17 cellular contexts compared by ENCODE assay signal in genomic region chr3:122966045-122966444, GRCh38.
DNase-seq lines count a peak whose midpoint lies in the region; ATAC-seq and TF ChIP-seq lines count a peak whose summit lies in the region.
"Had no signal": no experiment of that assay in that cellular context is flagged by ENCODE, and none has a peak within 500 bp of the region (broad histone marks: within the 10 kb centered on the region; RNA-seq: fewer than 3 reads in every experiment).

No MANE protein-coding gene starts in this region.

- no peak overlapping the region for H3K4me2 ChIP-seq in OCI-LY3 (ENCODE audit: low read length)

- no peaks in the 10 kb centered on the region for H3K36me3 ChIP-seq in OCI-LY3 (replicated peaks; ENCODE audit: low read depth, low read length)

- H3K27ac Mint-ChIP-seq in activated CD8-positive, alpha-beta memory T cell treated with anti-CD3 and anti-CD28 coated beads, Interleukin-2, amount 10 ng/mL, durations not matched to agents 7 days and 5 days: no peak overlapping the region
- H3K27ac Mint-ChIP-seq: CD4-positive, alpha-beta memory T cell had no signal

- H3K27me3 ChIP-seq in OCI-LY3 (ENCODE audit: low read depth, low read length): peaks cover 9% of the 10 kb centered on the region; the same call in 1 of the 2 replicates
- H3K27me3 ChIP-seq in right cardiac atrium (ENCODE audit: control insufficient read depth, insufficient read depth): no peaks in the 10 kb centered on the region

- H4K20me1 ChIP-seq in OCI-LY3 (ENCODE audit: insufficient read depth, low read length): no peaks in the 10 kb centered on the region

- H3K4me1 ChIP-seq in OCI-LY3 (ENCODE audit: low read length): peaks cover 24% of the 10 kb centered on the region
- peaks cover 16% of the 10 kb centered on the region for H3K4me1 ChIP-seq in right cardiac atrium (ENCODE audit: control insufficient read depth, insufficient read depth, low read length)

- no peaks in the 10 kb centered on the region for H3K9me3 Mint-ChIP-seq in activated CD8-positive, alpha-beta memory T cell treated with anti-CD3 and anti-CD28 coated beads, Interleukin-2, amount 10 ng/mL, durations not matched to agents 7 days and 5 days (ENCODE audit: low read depth)
- H3K9me3 Mint-ChIP-seq: CD4-positive, alpha-beta memory T cell had no signal

- no peak for TF ChIP-seq CTCF in OCI-LY3 (IDR thresholded peaks at IDR 0.05; ENCODE audit: low read depth, low read length)

- no peaks in the 10 kb centered on the region for H3K79me2 ChIP-seq in OCI-LY3 (ENCODE audit: low read length)

- H3K27ac ChIP-seq in OCI-LY3 (ENCODE audit: low read length): no peak overlapping the region
- H3K27ac ChIP-seq in right cardiac atrium (ENCODE audit: low read length): no peak overlapping the region
- H3K27ac ChIP-seq: C4-2B, GM23248, HL-60 had no signal

- ATAC-seq in activated CD8-positive, alpha-beta memory T cell treated with anti-CD3 and anti-CD28 coated beads, Interleukin-2, amount 10 ng/mL, durations not matched to agents 7 days and 5 days: peak; percentile 33
- no peak for ATAC-seq in right cardiac atrium
- ATAC-seq in GM19328 (IDR thresholded peaks at IDR 0.05; ENCODE audit: unreplicated experiment): no peak
- ATAC-seq: HCT116, K562 had no signal

- peak overlapping the region; percentile 40; the same call in 1 of the 2 replicates for H2AFZ ChIP-seq in OCI-LY3 (ENCODE audit: low read depth, low read length)
- H2AFZ ChIP-seq: GM23248 had no signal

- H3K4me3 Mint-ChIP-seq in activated CD8-positive, alpha-beta memory T cell treated with anti-CD3 and anti-CD28 coated beads, Interleukin-2, amount 10 ng/mL, durations not matched to agents 7 days and 5 days: no peak overlapping the region
- H3K4me3 Mint-ChIP-seq: CD4-positive, alpha-beta memory T cell had no signal

- intact Hi-C loops in right cardiac atrium (cut with DNase I): no loop called here

- CTCF ChIA-PET in activated CD8-positive, alpha-beta memory T cell treated with anti-CD3 and anti-CD28 coated beads, Interleukin-2, amount 10 ng/mL, durations not matched to agents 7 days and 5 days (lab: Charles Lee): no interaction called here

- no peak for DNase-seq in activated CD8-positive, alpha-beta memory T cell treated with anti-CD3 and anti-CD28 coated beads, Interleukin-2, amount 10 ng/mL, durations not matched to agents 7 days and 5 days
- DNase-seq in activated CD8-positive, alpha-beta memory T cell treated with anti-CD3 and anti-CD28 coated beads, Interleukin-2, amount 50 U/mL, for 4 hours: no peak
- DNase-seq in Kasumi-1 (lab: John Stamatoyannopoulos, UW) (peak; percentile 23 to 33), A172 (ENCODE audit: low spot score) (no peak), right cardiac atrium (no peak)
- DNase-seq: 8988T; ACHN; CD4-positive, alpha-beta memory T cell; DMS79; EL; GM23248 had no signal

- peaks cover 51% of the 10 kb centered on the region for H3K27me3 Mint-ChIP-seq in activated CD8-positive, alpha-beta memory T cell treated with anti-CD3 and anti-CD28 coated beads, Interleukin-2, amount 10 ng/mL, durations not matched to agents 7 days and 5 days

- H3K9me3 ChIP-seq in OCI-LY3 (ENCODE audit: insufficient read depth, low read length) (no peaks in the 10 kb centered on the region), right cardiac atrium (ENCODE audit: control insufficient read depth, low read length) (no peaks in the 10 kb centered on the region)

- no peaks in the 10 kb centered on the region for H3K36me3 Mint-ChIP-seq in activated CD8-positive, alpha-beta memory T cell treated with anti-CD3 and anti-CD28 coated beads, Interleukin-2, amount 10 ng/mL, durations not matched to agents 7 days and 5 days
- H3K36me3 Mint-ChIP-seq: CD4-positive, alpha-beta memory T cell had no signal

- peaks cover 4% of the 10 kb centered on the region for H3K4me1 Mint-ChIP-seq in activated CD8-positive, alpha-beta memory T cell treated with anti-CD3 and anti-CD28 coated beads, Interleukin-2, amount 10 ng/mL, durations not matched to agents 7 days and 5 days
- H3K4me1 Mint-ChIP-seq: CD4-positive, alpha-beta memory T cell had no signal

- H3K9ac ChIP-seq in OCI-LY3 (ENCODE audit: low read length): no peak overlapping the region
- H3K9ac ChIP-seq: GM23248 had no signal

- H3K4me3 ChIP-seq in OCI-LY3 (ENCODE audit: low read length): no peak overlapping the region
- no peak overlapping the region for H3K4me3 ChIP-seq in right cardiac atrium (ENCODE audit: low read length)
- H3K4me3 ChIP-seq: GM23248, K562 had no signal

Comparison
In these comparisons a context has a peak if more than half of its experiments do, and no peak if none do; other contexts are left out.
1. DNase-seq: peak in Kasumi-1 (2 of 2); none in activated CD8-positive, alpha-beta memory T cell treated with anti-CD3 and anti-CD28 coated beads, Interleukin-2, amount 10 ng/mL, durations not matched to agents 7 days and 5 days (single experiment), activated CD8-positive, alpha-beta memory T cell treated with anti-CD3 and anti-CD28 coated beads, Interleukin-2, amount 50 U/mL, for 4 hours (single experiment), A172 (single experiment) and right cardiac atrium (0 of 3).